8 cellular contexts compared by ENCODE assay signal in genomic region chr3:5187152-5187919, GRCh38. TPM values are rescaled to one million over a fixed set of nuclear protein-coding genes. Genes with fewer than 3 reads are reported as not detected.
DNase-seq lines count a peak whose midpoint lies in the region; ATAC-seq and TF ChIP-seq lines count a peak whose summit lies in the region.

Gene EDEM1 (plus strand): TSS chr3:5187707. CDS start chr3:5187806, 99 bp downstream.

- no peak for TF ChIP-seq CTCF in BE2C (IDR thresholded peaks at IDR 0.05; ENCODE audit: low read depth, low read length)

- DNase-seq in BE2C (peak; percentile 89), NCI-H526 treated with DMSO at 0.1 percent for 48 hours (lab: John Stamatoyannopoulos, UW) (peak; percentile 56), dedifferentiated amniotic fluid mesenchymal stem cell (ENCODE audit: extremely low spot score) (peak; percentile 92), left lobe of liver (ENCODE audit: low spot score) (peak; percentile 99)
- peak; percentile 93 for DNase-seq in activated CD4-positive, alpha-beta T cell treated with anti-CD3 and anti-CD28 coated beads, Interleukin-2, amount 50 U/mL, for 1 hour
- peak; percentile 96 for DNase-seq in stimulated activated CD4-positive, alpha-beta T cell treated with anti-CD3 and anti-CD28 coated beads, Interleukin-2, amount 100 ng/mL, for 24 hours

- H3K36me3 ChIP-seq in BE2C, result no peaks in the 10 kb centered on the region

- H3K4me1 ChIP-seq in BE2C, result no peaks in the 10 kb centered on the region

- H3K27me3 ChIP-seq in BE2C, result no peaks in the 10 kb centered on the region

- no peaks in the 10 kb centered on the region for H3K9me3 ChIP-seq in BE2C

- ATAC-seq in HG03432 (IDR thresholded peaks at IDR 0.05; ENCODE audit: unreplicated experiment) (peak; percentile 86), left lobe of liver (peak; percentile 86)

- TF ChIP-seq POLR2A in GM19193 (IDR thresholded peaks at IDR 0.05; ENCODE audit: extremely low read depth, insufficient read depth, insufficient read length), result peak; percentile 81

- peak within 1 kb of the TSS; percentile 72 for H3K4me3 ChIP-seq in BE2C (ENCODE audit: low read depth, low read length)

RNA-seq across cellular contexts. Expression of gene EDEM1, which starts in this region (rescaled TPM):
- polyA plus RNA-seq in BE2C (2012; ENCODE audit: insufficient read depth, insufficient read length, low read depth), result 8.4 TPM
- 81.1 TPM for total RNA-seq in left lobe of liver

Comparison
In these comparisons a context has a peak if more than half of its experiments do, and no peak if none do; other contexts are left out.
1. Peak in every context shown above with its lines: DNase-seq, ATAC-seq and H3K4me3 ChIP-seq.